Comparison of ENCODE assay signal across 8 cellular contexts in the genomic region with DNA sequence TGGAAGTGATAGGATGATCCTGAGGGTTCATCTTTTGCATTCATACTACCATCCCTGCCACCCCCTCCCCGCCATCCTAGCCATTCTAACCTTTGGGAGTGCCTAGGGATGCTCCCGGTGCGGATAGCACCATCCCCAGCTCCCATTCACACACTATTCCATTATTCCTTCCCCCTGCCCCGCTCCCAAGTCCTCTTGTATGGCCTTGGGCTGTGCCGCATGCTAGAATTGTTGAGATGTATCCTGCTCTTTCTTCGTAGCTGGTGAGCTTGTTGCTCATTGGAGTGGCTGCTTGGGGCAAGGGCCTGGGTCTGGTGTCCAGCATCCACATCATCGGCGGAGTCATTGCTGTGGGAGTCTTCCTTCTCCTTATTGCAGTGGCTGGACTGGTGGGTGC. TPM values are rescaled to one million over a fixed set of nuclear protein-coding genes. Genes with fewer than 3 reads are reported as not detected.
DNase-seq lines count a peak whose midpoint lies in the region; ATAC-seq and TF ChIP-seq lines count a peak whose summit lies in the region.

No MANE protein-coding gene starts in this region.

- no peaks in the 10 kb centered on the region for H3K27me3 ChIP-seq in SK-N-SH (ENCODE audit: insufficient read depth)
- peaks cover 0 to 19% (median 0%) of the 10 kb centered on the region in 4 donors for H3K27me3 ChIP-seq in esophagus squamous epithelium

- peaks cover 22% of the 10 kb centered on the region for H3K79me2 ChIP-seq in SK-N-SH (ENCODE audit: insufficient read depth)

- TF ChIP-seq RAD21 in SK-N-SH (IDR thresholded peaks at IDR 0.05; ENCODE audit: low read length): no peak

- H3K4me3 ChIP-seq in GM12865 (ENCODE audit: low read depth, low read length) (peak overlapping the region; percentile 77), SK-N-SH (ENCODE audit: low read depth in 2 of 2, low read length in 1 of 2) (peak overlapping the region; percentile 81 to 82), esophagus squamous epithelium (peak overlapping the region; percentile 75 to 91 (median 80))

- TF ChIP-seq POLR2A in esophagus squamous epithelium (IDR thresholded peaks at IDR 0.05): no peak

- no peak for TF ChIP-seq EP300 in SK-N-SH (IDR thresholded peaks at IDR 0.05; ENCODE audit: borderline replicate concordance in 1 of 2, low read depth in 1 of 2, low read length in 1 of 2)

- H3K4me1 ChIP-seq in SK-N-SH (ENCODE audit: control insufficient read depth in 1 of 2, insufficient read depth in 2 of 2, low read depth in 1 of 2, low read length in 1 of 2) (peaks cover 0 to 20% of the 10 kb centered on the region in 2 experiments; a peak in 2 of 4 replicates), esophagus squamous epithelium (peaks cover 0 to 35% (median 8%) of the 10 kb centered on the region in 3 donors)

- ATAC-seq in HG03045 (IDR thresholded peaks at IDR 0.05; ENCODE audit: unreplicated experiment): no peak

- no peak for TF ChIP-seq CTCF in GM12865 (IDR thresholded peaks at IDR 0.05; ENCODE audit: insufficient read depth, low read depth, low read length, missing control alignments)
- TF ChIP-seq CTCF in SK-N-SH (IDR thresholded peaks at IDR 0.05): no peak
- no peak for TF ChIP-seq CTCF in esophagus squamous epithelium (IDR thresholded peaks at IDR 0.05)

- POLR2A ChIA-PET in SK-N-SH (lab: Yijun Ruan, JAX): interaction anchor here (0.6 to 2.1 kb wide), 6 partner anchors 10 to 126 kb away, joined by 3 to 18 read pairs (median 6); no protein-coding TSS in a partner anchor

- H3K27ac ChIP-seq in SK-N-SH (ENCODE audit: low read depth in 2 of 2, low read length in 1 of 2): peak overlapping the region; percentile 96 to 98
- H3K27ac ChIP-seq in esophagus squamous epithelium: peak overlapping the region; percentile 94 to 99 (median 96)

- intact Hi-C loops in esophagus squamous epithelium (cut with DNase I) (no loop called here), posterior vena cava (cut with DNase I) (no loop called here)

- H3K9ac ChIP-seq in SK-N-SH: peak overlapping the region; percentile 99

- DNase-seq in GM12865 (ENCODE audit: low read depth) (no peak), SK-N-SH (no peak), esophagus squamous epithelium (lab: John Stamatoyannopoulos, UW) (no peak), posterior vena cava (ENCODE audit: low spot score) (peak; percentile 40), putamen (ENCODE audit: low spot score) (no peak), occipital lobe (lab: John Stamatoyannopoulos, UW) (no peak), dedifferentiated amniotic fluid mesenchymal stem cell (ENCODE audit: extremely low spot score) (no peak)

- 21% methylated on average over 8 of the region's 8 CpGs for WGBS in SK-N-SH (ENCODE audit: low lambda C conversion rate)
- 41 to 64% methylated on average over 8 of the region's 8 CpGs for WGBS in esophagus squamous epithelium, 2 donors

- H3K36me3 ChIP-seq in SK-N-SH (replicated peaks in 1 of 2; ENCODE audit: control insufficient read depth in 1 of 2, insufficient read depth in 2 of 2, low read length in 1 of 2) (peaks cover 27 to 43% of the 10 kb centered on the region in 2 experiments), esophagus squamous epithelium (peaks cover 7 to 43% (median 18%) of the 10 kb centered on the region in 3 donors)

- CTCF ChIA-PET in SK-N-SH (lab: Yijun Ruan, JAX): interaction anchor here (0.7 to 3.2 kb wide), 5 partner anchors 9 to 113 kb away, joined by 3 to 18 read pairs (median 10); a partner anchor contains a TSS

- peaks cover 32% of the 10 kb centered on the region for H3F3A ChIP-seq in SK-N-SH (replicated peaks; ENCODE audit: insufficient read depth)

- peak overlapping the region; percentile 87 for H3K4me2 ChIP-seq in SK-N-SH

- H3K9me2 ChIP-seq in SK-N-SH: no peaks in the 10 kb centered on the region

- H4K20me1 ChIP-seq in SK-N-SH (ENCODE audit: insufficient read depth): no peaks in the 10 kb centered on the region

- H2AFZ ChIP-seq in SK-N-SH (ENCODE audit: low read depth): no peak overlapping the region

- H3K9me3 ChIP-seq in SK-N-SH (no peaks in the 10 kb centered on the region), esophagus squamous epithelium (no peaks in the 10 kb centered on the region)

TF ChIP-seq in SK-N-SH, 30 proteins besides CTCF, POLR2A, EP300 and RAD21:
- TF ChIP-seq TAF1 (IDR thresholded peaks at IDR 0.05; ENCODE audit: borderline replicate concordance, low read depth, low read length): no peak
- TF ChIP-seq, protein P1, sequence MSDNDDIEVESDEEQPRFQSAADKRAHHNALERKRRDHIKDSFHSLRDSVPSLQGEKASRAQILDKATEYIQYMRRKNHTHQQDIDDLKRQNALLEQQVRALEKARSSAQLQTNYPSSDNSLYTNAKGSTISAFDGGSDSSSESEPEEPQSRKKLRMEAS (IDR thresholded peaks at IDR 0.05; ENCODE audit: low read depth): no peak
- no peak for TF ChIP-seq FOXJ3 (CRISPR knock-in tag; IDR thresholded peaks at IDR 0.05)
- TF ChIP-seq, protein P2, sequence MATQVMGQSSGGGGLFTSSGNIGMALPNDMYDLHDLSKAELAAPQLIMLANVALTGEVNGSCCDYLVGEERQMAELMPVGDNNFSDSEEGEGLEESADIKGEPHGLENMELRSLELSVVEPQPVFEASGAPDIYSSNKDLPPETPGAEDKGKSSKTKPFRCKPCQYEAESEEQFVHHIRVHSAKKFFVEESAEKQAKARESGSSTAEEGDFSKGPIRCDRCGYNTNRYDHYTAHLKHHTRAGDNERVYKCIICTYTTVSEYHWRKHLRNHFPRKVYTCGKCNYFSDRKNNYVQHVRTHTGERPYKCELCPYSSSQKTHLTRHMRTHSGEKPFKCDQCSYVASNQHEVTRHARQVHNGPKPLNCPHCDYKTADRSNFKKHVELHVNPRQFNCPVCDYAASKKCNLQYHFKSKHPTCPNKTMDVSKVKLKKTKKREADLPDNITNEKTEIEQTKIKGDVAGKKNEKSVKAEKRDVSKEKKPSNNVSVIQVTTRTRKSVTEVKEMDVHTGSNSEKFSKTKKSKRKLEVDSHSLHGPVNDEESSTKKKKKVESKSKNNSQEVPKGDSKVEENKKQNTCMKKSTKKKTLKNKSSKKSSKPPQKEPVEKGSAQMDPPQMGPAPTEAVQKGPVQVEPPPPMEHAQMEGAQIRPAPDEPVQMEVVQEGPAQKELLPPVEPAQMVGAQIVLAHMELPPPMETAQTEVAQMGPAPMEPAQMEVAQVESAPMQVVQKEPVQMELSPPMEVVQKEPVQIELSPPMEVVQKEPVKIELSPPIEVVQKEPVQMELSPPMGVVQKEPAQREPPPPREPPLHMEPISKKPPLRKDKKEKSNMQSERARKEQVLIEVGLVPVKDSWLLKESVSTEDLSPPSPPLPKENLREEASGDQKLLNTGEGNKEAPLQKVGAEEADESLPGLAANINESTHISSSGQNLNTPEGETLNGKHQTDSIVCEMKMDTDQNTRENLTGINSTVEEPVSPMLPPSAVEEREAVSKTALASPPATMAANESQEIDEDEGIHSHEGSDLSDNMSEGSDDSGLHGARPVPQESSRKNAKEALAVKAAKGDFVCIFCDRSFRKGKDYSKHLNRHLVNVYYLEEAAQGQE (IDR thresholded peaks at IDR 0.05; ENCODE audit: low read depth, low read length): no peak
- TF ChIP-seq, protein P3, sequence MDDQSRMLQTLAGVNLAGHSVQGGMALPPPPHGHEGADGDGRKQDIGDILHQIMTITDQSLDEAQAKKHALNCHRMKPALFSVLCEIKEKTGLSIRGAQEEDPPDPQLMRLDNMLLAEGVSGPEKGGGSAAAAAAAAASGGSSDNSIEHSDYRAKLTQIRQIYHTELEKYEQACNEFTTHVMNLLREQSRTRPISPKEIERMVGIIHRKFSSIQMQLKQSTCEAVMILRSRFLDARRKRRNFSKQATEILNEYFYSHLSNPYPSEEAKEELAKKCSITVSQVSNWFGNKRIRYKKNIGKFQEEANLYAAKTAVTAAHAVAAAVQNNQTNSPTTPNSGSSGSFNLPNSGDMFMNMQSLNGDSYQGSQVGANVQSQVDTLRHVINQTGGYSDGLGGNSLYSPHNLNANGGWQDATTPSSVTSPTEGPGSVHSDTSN (IDR thresholded peaks at IDR 0.05): no peak
- peak; percentile 63; the same call in 1 of the 2 replicates for TF ChIP-seq POLR2AphosphoS5 (IDR thresholded peaks at IDR 0.05; ENCODE audit: low read depth, low read length)
- TF ChIP-seq CHD2 (IDR thresholded peaks at IDR 0.05; ENCODE audit: low read length, partially characterized antibody): no peak
TF ChIP-seq in SK-N-SH: peak in this region for 1.

RNA-seq across cellular contexts. Expression of a gene that starts 0.6 kb away (rescaled TPM):
- 36.8 and 42.8 TPM in 2 replicates for polyA plus RNA-seq in SK-N-SH (2012; rRNA removed)
- polyA plus RNA-seq in SK-N-SH (2012; cell fraction: cytosol; rRNA removed): 41.5 and 44.8 TPM in 2 replicates
- polyA plus RNA-seq in SK-N-SH (2012; cell fraction: nucleus; rRNA removed): 21.8 and 54.2 TPM in 2 replicates
- total RNA-seq in esophagus squamous epithelium: 10 to 100 TPM; 37.2 to 62.5 (median 40.2) TPM
- total RNA-seq in posterior vena cava: 10 to 100 TPM; 20.1 to 26.3 TPM
- total RNA-seq in occipital lobe: 41.0 TPM

RNA-seq across cellular contexts. Expression of a gene that starts 6.6 kb away (rescaled TPM):
- polyA plus RNA-seq in SK-N-SH (2012; rRNA removed): 324 and 395 TPM in 2 replicates
- 245 and 311 TPM in 2 replicates for polyA plus RNA-seq in SK-N-SH (2012; cell fraction: cytosol; rRNA removed)
- polyA plus RNA-seq in SK-N-SH (2012; cell fraction: nucleus; rRNA removed): 189 and 210 TPM in 2 replicates
- 10 to 100 TPM; 42.8 to 96.9 (median 60.4) TPM for total RNA-seq in esophagus squamous epithelium
- total RNA-seq in posterior vena cava: 10 to 100 TPM; 65.3 to 66.0 TPM
- total RNA-seq in occipital lobe: 59.0 TPM

RNA-seq across cellular contexts. Expression of a gene that starts 6.9 kb away (rescaled TPM):
- 3.9 and 5.2 TPM in 2 replicates for polyA plus RNA-seq in SK-N-SH (2012; rRNA removed)
- 1.7 and 2.9 TPM in 2 replicates for polyA plus RNA-seq in SK-N-SH (2012; cell fraction: cytosol; rRNA removed)
- polyA plus RNA-seq in SK-N-SH (2012; cell fraction: nucleus; rRNA removed): 19.2 and 24.6 TPM in 2 replicates
- total RNA-seq in esophagus squamous epithelium (1 to 10 TPM in 3 of 4 donors, under 1 TPM in 1; 0.88 to 2.3 (median 1.3) TPM), posterior vena cava (1 to 10 TPM; 1.8 to 2.2 TPM), occipital lobe (25.6 TPM)

RNA-seq across cellular contexts. Expression of a gene that starts 9.4 kb away (rescaled TPM):
- polyA plus RNA-seq in SK-N-SH (2012; rRNA removed): 21.2 and 24.2 TPM in 2 replicates
- 11.5 and 17.1 TPM in 2 replicates for polyA plus RNA-seq in SK-N-SH (2012; cell fraction: cytosol; rRNA removed)
- polyA plus RNA-seq in SK-N-SH (2012; cell fraction: nucleus; rRNA removed): 37.4 and 43.9 TPM in 2 replicates
- total RNA-seq in esophagus squamous epithelium (1 to 10 TPM; 3.6 to 8.4 (median 5.3) TPM), posterior vena cava (1 to 10 TPM; 7.4 to 9.4 TPM), occipital lobe (15.9 TPM)

RNA-seq across cellular contexts. Expression of a gene that starts 21.4 kb away (rescaled TPM):
- 1.7 and 2.3 TPM in 2 replicates for polyA plus RNA-seq in SK-N-SH (2012; rRNA removed)
- 0.41 and 0.59 TPM in 2 replicates for polyA plus RNA-seq in SK-N-SH (2012; cell fraction: cytosol; rRNA removed)
- polyA plus RNA-seq in SK-N-SH (2012; cell fraction: nucleus; rRNA removed): 19.4 TPM in 2 replicates
- total RNA-seq in esophagus squamous epithelium (1 to 10 TPM in 2 of 4 donors, under 1 TPM in 2; 0.18 to 1.7 (median 1.1) TPM), posterior vena cava (1 to 10 TPM in 1 of 2 donors, under 1 TPM in 1; 0.57 to 1.1 TPM), occipital lobe (not detected)
